20 cellular contexts compared by ENCODE assay signal in genomic region chr12:131133994-131134393, GRCh38.
"Had no signal": no experiment of that assay in that cellular context is flagged by ENCODE, and none has a peak within 500 bp of the region (broad histone marks: within the 10 kb centered on the region; RNA-seq: fewer than 3 reads in every experiment).

No MANE protein-coding gene starts in this region.

- ATAC-seq: activated CD8-positive, alpha-beta T cell treated with anti-CD3 and anti-CD28 coated beads for 36 hours; T-cell had no signal

- H3K36me3 Mint-ChIP-seq: activated naive CD8-positive, alpha-beta T cell; T-cell had no signal

- H3K4me3 Mint-ChIP-seq: activated CD4-positive, alpha-beta T cell treated with anti-CD3 and anti-CD28 coated beads, Interleukin-2, amount 10 ng/mL, durations not matched to agents 7 days and 5 days; activated CD8-positive, alpha-beta T cell treated with anti-CD3 and anti-CD28 coated beads for 36 hours; activated naive CD4-positive, alpha-beta T cell treated with anti-CD3 and anti-CD28 coated beads for 36 hours; activated naive CD8-positive, alpha-beta T cell; activated T-cell treated with anti-CD3 and anti-CD28 coated beads, Interleukin-2, amount 50 U/mL, for 24 hours; activated T-helper 1 cell treated with anti-CD3 and anti-CD28 coated beads, Interleukin-12 subunit alpha, Interleukin-12 subunit beta, Interleukin-2, Interleukin-4 antibody, amounts not matched to agents 30 ng/mL and 10 ng/mL and 1 ng/mL, durations not matched to agents 14 hours and 24 hours and 36 hours; T-cell had no signal

- DNase-seq: activated CD4-positive, alpha-beta T cell treated with anti-CD3 and anti-CD28 coated beads, Interleukin-2, amount 10 ng/mL, durations not matched to agents 7 days and 5 days; activated CD4-positive, CD25-positive, alpha-beta regulatory T cell; activated CD8-positive, alpha-beta T cell treated with anti-CD3 and anti-CD28 coated beads for 36 hours; activated gamma-delta T cell; activated naive CD4-positive, alpha-beta T cell treated with anti-CD3 and anti-CD28 coated beads for 36 hours; activated T-cell treated with anti-CD3 and anti-CD28 coated beads, Interleukin-2, amount 50 U/mL, for 24 hours; IMR-90; NCI-H1048; NCI-H1417; NCI-H1694 treated with DMSO at 0.1 percent for 48 hours; NCI-H2029 treated with DMSO at 0.1 percent for 48 hours; NCI-H345; NCI-H510A; NCI-H526 treated with DMSO at 0.1 percent for 48 hours; SIG-M5; T-cell; T-helper 2 cell; T1000 had no signal

- H3K27me3 Mint-ChIP-seq: activated CD4-positive, alpha-beta T cell treated with anti-CD3 and anti-CD28 coated beads, Interleukin-2, amount 10 ng/mL, durations not matched to agents 7 days and 5 days; activated CD8-positive, alpha-beta T cell treated with anti-CD3 and anti-CD28 coated beads for 36 hours; activated naive CD8-positive, alpha-beta T cell; activated T-cell treated with anti-CD3 and anti-CD28 coated beads, Interleukin-2, amount 50 U/mL, for 24 hours; T-cell had no signal

- H3K27ac Mint-ChIP-seq: activated CD4-positive, alpha-beta T cell treated with anti-CD3 and anti-CD28 coated beads, Interleukin-2, amount 10 ng/mL, durations not matched to agents 7 days and 5 days; activated CD8-positive, alpha-beta T cell treated with anti-CD3 and anti-CD28 coated beads for 36 hours; activated naive CD4-positive, alpha-beta T cell treated with anti-CD3 and anti-CD28 coated beads for 36 hours; activated naive CD8-positive, alpha-beta T cell; activated T-cell treated with anti-CD3 and anti-CD28 coated beads, Interleukin-2, amount 50 U/mL, for 24 hours; activated T-helper 1 cell treated with anti-CD3 and anti-CD28 coated beads, Interleukin-12 subunit alpha, Interleukin-12 subunit beta, Interleukin-2, Interleukin-4 antibody, amounts not matched to agents 30 ng/mL and 10 ng/mL and 1 ng/mL, durations not matched to agents 14 hours and 24 hours and 36 hours; T-cell had no signal

- H3K4me1 Mint-ChIP-seq: activated CD4-positive, alpha-beta T cell treated with anti-CD3 and anti-CD28 coated beads, Interleukin-2, amount 10 ng/mL, durations not matched to agents 7 days and 5 days had no signal

- H3K9me3 Mint-ChIP-seq: activated CD4-positive, alpha-beta T cell treated with anti-CD3 and anti-CD28 coated beads, Interleukin-2, amount 10 ng/mL, durations not matched to agents 7 days and 5 days; activated CD8-positive, alpha-beta T cell treated with anti-CD3 and anti-CD28 coated beads for 36 hours; activated naive CD4-positive, alpha-beta T cell treated with anti-CD3 and anti-CD28 coated beads for 36 hours; activated T-cell treated with anti-CD3 and anti-CD28 coated beads, Interleukin-2, amount 50 U/mL, for 24 hours; activated T-helper 1 cell treated with anti-CD3 and anti-CD28 coated beads, Interleukin-12 subunit alpha, Interleukin-12 subunit beta, Interleukin-2, Interleukin-4 antibody, amounts not matched to agents 30 ng/mL and 10 ng/mL and 1 ng/mL, durations not matched to agents 14 hours and 24 hours and 36 hours; T-cell had no signal
